ENCODE assay signal across 7 cellular contexts in the genomic region with DNA sequence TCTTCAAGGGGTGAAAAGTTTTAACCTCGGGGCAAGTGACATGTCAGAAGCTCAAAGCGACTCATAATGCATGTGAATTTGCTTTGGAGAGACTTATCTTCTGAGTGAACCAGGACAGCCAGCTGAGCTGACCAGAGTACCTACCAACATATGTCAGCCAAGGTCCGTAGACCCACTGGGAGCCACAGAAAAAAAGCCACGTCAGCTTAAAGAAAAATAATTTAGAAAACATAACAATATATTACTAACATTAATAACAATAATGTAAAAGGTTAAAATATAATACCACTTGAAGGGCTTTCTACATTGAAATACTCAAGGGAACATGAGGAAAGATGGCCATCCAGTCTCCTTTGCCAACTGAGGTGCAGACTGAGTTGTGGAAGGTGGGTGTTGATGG.
"Had no signal": no experiment of that assay in that cellular context is flagged by ENCODE, and none has a peak within 500 bp of the region (broad histone marks: within the 10 kb centered on the region; RNA-seq: fewer than 3 reads in every experiment).

No MANE protein-coding gene starts in this region.

- DNase-seq: H9, HCEC 1CT, KG1 had no signal

- H2AFZ ChIP-seq: GM23338 had no signal

- H3K4me1 Mint-ChIP-seq: GM23338, H9 had no signal

- FAIRE-seq: H1, H54 had no signal

- ATAC-seq: GM23338 had no signal

- H3K4me3 ChIP-seq: GM23338 had no signal

- H3K9me3 Mint-ChIP-seq: GM23338, H9, IgD-negative memory B cell had no signal

- H3K4me2 ChIP-seq: GM23338 had no signal

- H3K4me3 Mint-ChIP-seq: GM23338, H9, IgD-negative memory B cell had no signal

- H3K27ac Mint-ChIP-seq: GM23338, H9 had no signal
